ENCODE assay signal across 31 cellular contexts in the genomic region with DNA sequence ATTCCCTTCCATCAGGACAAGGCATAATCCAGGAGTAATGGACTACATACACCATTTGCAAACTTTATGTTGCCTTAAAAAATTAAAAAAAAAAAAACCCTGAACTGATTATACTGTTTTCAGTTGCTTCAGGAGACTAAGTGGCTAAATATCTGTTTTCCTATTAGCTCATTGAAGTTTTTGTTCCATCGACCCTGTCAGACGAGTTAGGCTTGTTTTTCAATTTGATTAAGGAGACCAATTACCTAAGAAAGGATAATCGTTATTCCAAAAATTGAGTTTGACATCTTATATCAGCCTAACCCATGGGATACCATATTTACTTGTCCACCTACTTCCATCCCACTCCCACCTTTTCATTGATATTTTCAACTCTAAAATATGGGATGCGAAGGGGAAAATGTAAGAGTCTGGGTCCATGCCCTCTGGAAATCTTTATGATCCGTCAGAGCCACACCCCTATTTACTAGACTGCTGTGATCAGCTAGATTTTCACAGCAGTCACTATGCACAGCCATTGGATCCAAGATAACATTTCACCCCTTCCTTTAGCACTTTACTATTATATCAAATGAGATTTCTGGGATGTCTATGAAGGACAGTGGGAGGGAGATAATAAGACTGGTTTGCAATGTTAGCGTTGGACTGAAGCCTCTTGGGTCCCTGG. TPM values are rescaled to one million over a fixed set of nuclear protein-coding genes. Genes with fewer than 3 reads are reported as not detected.
DNase-seq lines count a peak whose midpoint lies in the region; ATAC-seq and TF ChIP-seq lines count a peak whose summit lies in the region.
"Had no signal": no experiment of that assay in that cellular context is flagged by ENCODE, and none has a peak within 500 bp of the region (broad histone marks: within the 10 kb centered on the region; RNA-seq: fewer than 3 reads in every experiment).

No MANE protein-coding gene starts in this region.

- peaks cover 58% of the 10 kb centered on the region for H3K36me3 Mint-ChIP-seq in activated naive CD8-positive, alpha-beta T cell treated with anti-CD3 and anti-CD28 coated beads, Interleukin-2, amount 50 U/mL, for 24 hours (ENCODE audit: low read depth)

- peak; percentile 69 for DNase-seq in NCI-H1105 (lab: John Stamatoyannopoulos, UW)
- peak; percentile 88 for DNase-seq in NCI-H748 (lab: John Stamatoyannopoulos, UW; ENCODE audit: unreplicated experiment)
- peak; percentile 78 for DNase-seq in epithelial cell of esophagus (ENCODE audit: low read depth)
- no peak for DNase-seq in ureter (ENCODE audit: low spot score)
- no peak for DNase-seq in activated naive CD8-positive, alpha-beta T cell treated with anti-CD3 and anti-CD28 coated beads, Interleukin-2, amount 50 U/mL, for 24 hours
- no peak for DNase-seq in NCI-H2081 treated with DMSO at 0.1 percent for 48 hours (lab: John Stamatoyannopoulos, UW)
- DNase-seq: activated CD4-positive, alpha-beta T cell treated with anti-CD3 and anti-CD28 coated beads for 48 hours; activated gamma-delta T cell treated with Interleukin-2 at 50 U/mL for 16 hours; activated T-cell treated with anti-CD3 and anti-CD28 coated beads, Interleukin-2, amount 50 U/mL, for 24 hours; hippocampal formation; left cardiac atrium; MM.1S; NCI-H1436; NCI-H2081; NCI-H82; pancreas; retina; spleen; stimulated activated CD4-positive, alpha-beta T cell treated with anti-CD3 and anti-CD28 coated beads, Interleukin-2, amount 100 ng/mL, for 24 hours; stimulated activated CD8-positive, alpha-beta memory T cell treated with anti-CD3 and anti-CD28 coated beads, Interleukin-4, amount 100 ng/mL, for 48 hours; stomach; tibial artery; WERI-Rb-1 had no signal

- no peaks in the 10 kb centered on the region for H3K9me3 ChIP-seq in parathyroid adenoma (ENCODE audit: control insufficient read depth, low read length)
- H3K9me3 ChIP-seq: BLaER1, HAP-1, pancreas, SJSA1, spleen, stomach, tibial artery had no signal

- H3K4me2 ChIP-seq in parathyroid adenoma (ENCODE audit: low read length), result peak overlapping the region; percentile 18
- H3K4me2 ChIP-seq: BLaER1, KMS-11 had no signal

- H3K27ac ChIP-seq in parathyroid adenoma, result peak overlapping the region; percentile 58
- H3K27ac ChIP-seq: BLaER1, KMS-11, pancreas, SJSA1, spleen, stomach, tibial artery, WERI-Rb-1 had no signal

- peaks cover 9% of the 10 kb centered on the region for H3K4me1 ChIP-seq in parathyroid adenoma
- H3K4me1 ChIP-seq: BLaER1, pancreas, SJSA1, spleen, stomach, tibial artery had no signal

- TF ChIP-seq CTCF in epithelial cell of esophagus (IDR thresholded peaks at IDR 0.05; ENCODE audit: insufficient read depth, low read depth, low read length, missing control alignments), result no peak
- TF ChIP-seq CTCF in parathyroid adenoma (IDR thresholded peaks at IDR 0.05), result no peak

- H3K4me1 Mint-ChIP-seq in activated naive CD8-positive, alpha-beta T cell treated with anti-CD3 and anti-CD28 coated beads, Interleukin-2, amount 50 U/mL, for 24 hours, result peaks cover 19% of the 10 kb centered on the region

- no peaks in the 10 kb centered on the region for H3K27me3 Mint-ChIP-seq in activated naive CD8-positive, alpha-beta T cell treated with anti-CD3 and anti-CD28 coated beads, Interleukin-2, amount 50 U/mL, for 24 hours
- H3K27me3 Mint-ChIP-seq: activated T-cell treated with anti-CD3 and anti-CD28 coated beads, Interleukin-2, amount 50 U/mL, for 24 hours had no signal

- no peaks in the 10 kb centered on the region for H3K9me3 Mint-ChIP-seq in activated naive CD8-positive, alpha-beta T cell treated with anti-CD3 and anti-CD28 coated beads, Interleukin-2, amount 50 U/mL, for 24 hours
- H3K9me3 Mint-ChIP-seq: activated T-cell treated with anti-CD3 and anti-CD28 coated beads, Interleukin-2, amount 50 U/mL, for 24 hours had no signal

- H3K27me3 ChIP-seq in parathyroid adenoma (ENCODE audit: control insufficient read depth, insufficient read depth, low read length), result no peaks in the 10 kb centered on the region
- H3K27me3 ChIP-seq: BLaER1, dorsolateral prefrontal cortex, pancreas, spleen, stomach, tibial artery had no signal

- no peak overlapping the region for H3K27ac Mint-ChIP-seq in activated naive CD8-positive, alpha-beta T cell treated with anti-CD3 and anti-CD28 coated beads, Interleukin-2, amount 50 U/mL, for 24 hours
- H3K27ac Mint-ChIP-seq: activated T-cell treated with anti-CD3 and anti-CD28 coated beads, Interleukin-2, amount 50 U/mL, for 24 hours had no signal

- H3K4me3 ChIP-seq in epithelial cell of esophagus (ENCODE audit: low read length) (no peak overlapping the region), parathyroid adenoma (ENCODE audit: low read depth, low read length) (no peak overlapping the region)
- H3K4me3 ChIP-seq: BLaER1, dorsolateral prefrontal cortex, HAP-1, pancreas, SJSA1, spleen, stomach, tibial artery had no signal

- H2AFZ ChIP-seq in parathyroid adenoma, result peak overlapping the region; percentile 15

- H3K36me3 ChIP-seq in parathyroid adenoma (ENCODE audit: control insufficient read depth, insufficient read depth, low read length), result no peaks in the 10 kb centered on the region
- H3K36me3 ChIP-seq: HAP-1, pancreas, SJSA1, spleen, stomach, tibial artery, WERI-Rb-1 had no signal

- ATAC-seq in activated naive CD8-positive, alpha-beta T cell treated with anti-CD3 and anti-CD28 coated beads, Interleukin-2, amount 50 U/mL, for 24 hours, result no peak

- no peak overlapping the region for H3K9ac ChIP-seq in parathyroid adenoma
- H3K9ac ChIP-seq: BLaER1, KMS-11 had no signal

- H3K4me3 Mint-ChIP-seq in activated naive CD8-positive, alpha-beta T cell treated with anti-CD3 and anti-CD28 coated beads, Interleukin-2, amount 50 U/mL, for 24 hours, result no peak overlapping the region
- H3K4me3 Mint-ChIP-seq: activated T-cell treated with anti-CD3 and anti-CD28 coated beads, Interleukin-2, amount 50 U/mL, for 24 hours had no signal

- H3K79me2 ChIP-seq in parathyroid adenoma, result no peaks in the 10 kb centered on the region

RNA-seq across cellular contexts. Expression of a gene that starts 41.0 kb away (rescaled TPM):
- 0.60 TPM for total RNA-seq in ureter
- total RNA-seq: lung microvascular endothelial cell, RPMI7951, SJSA1 had no signal

Comparison
In these comparisons a context has a peak if more than half of its experiments do, and no peak if none do; other contexts are left out.
1. DNase-seq: peak in NCI-H1105 (single experiment), NCI-H748 (single experiment) and epithelial cell of esophagus (single experiment); none in ureter (single experiment), activated naive CD8-positive, alpha-beta T cell treated with anti-CD3 and anti-CD28 coated beads, Interleukin-2, amount 50 U/mL, for 24 hours (single experiment) and NCI-H2081 treated with DMSO at 0.1 percent for 48 hours (single experiment).